Comparison of ENCODE assay signal across 8 cellular contexts in the genomic region with DNA sequence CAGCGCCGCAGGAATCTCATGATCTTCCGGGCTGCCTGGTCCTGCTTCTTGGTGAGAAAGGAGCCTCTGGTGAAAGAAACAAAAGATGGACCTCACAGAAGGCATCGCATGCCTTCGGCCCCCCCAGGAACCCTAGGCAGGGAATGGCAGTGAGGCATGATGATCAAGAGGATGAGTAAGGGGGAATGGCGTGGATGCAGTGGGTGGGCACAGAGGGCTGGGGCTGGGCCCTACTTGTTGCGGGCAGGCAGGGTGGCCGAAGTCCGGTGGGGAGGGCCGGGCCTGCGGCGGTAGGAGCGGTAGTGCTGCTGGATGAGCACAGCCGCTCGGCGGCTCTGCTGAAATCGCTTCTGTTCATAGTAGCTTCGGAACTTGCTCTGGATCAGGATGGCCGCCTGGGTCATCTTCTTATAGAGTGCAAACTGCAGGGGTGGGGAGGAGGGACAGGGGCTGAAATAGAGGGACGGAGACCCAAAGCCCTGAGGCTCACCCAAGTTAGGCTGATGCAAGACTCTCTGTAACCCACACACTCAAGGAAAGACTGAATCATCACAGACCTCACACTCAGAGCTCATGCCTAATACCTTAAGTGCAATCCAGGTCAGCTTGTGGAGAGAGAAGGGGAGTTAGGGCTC. TPM values are rescaled to one million over a fixed set of nuclear protein-coding genes. Genes with fewer than 3 reads are reported as not detected.
DNase-seq lines count a peak whose midpoint lies in the region; ATAC-seq and TF ChIP-seq lines count a peak whose summit lies in the region.

No MANE protein-coding gene starts in this region.

- peak; percentile 40 for DNase-seq in NCI-H82 (lab: John Stamatoyannopoulos, UW)
- DNase-seq in NCI-H82 treated with DMSO at 0.1 percent for 48 hours (lab: John Stamatoyannopoulos, UW; ENCODE audit: unreplicated experiment), result no peak
- DNase-seq in Panc1 (ENCODE audit: low read depth, low spot score), result peak; percentile 86
- DNase-seq in effector memory CD4-positive, alpha-beta T cell, result no peak
- DNase-seq in omental fat pad (ENCODE audit: low spot score), result no peak
- DNase-seq in foreskin melanocyte, result no peak
- no peak for DNase-seq in NCI-H2227 treated with DMSO at 0.1 percent for 48 hours (lab: John Stamatoyannopoulos, UW)
- no peak for DNase-seq in Ammon's horn (ENCODE audit: low spot score)

- no peaks in the 10 kb centered on the region for H3K9me3 ChIP-seq in Panc1 (ENCODE audit: control insufficient read depth, insufficient read depth, low read depth, low read length)
- H3K9me3 ChIP-seq in effector memory CD4-positive, alpha-beta T cell (ENCODE audit: control insufficient read depth, low read length), result no peaks in the 10 kb centered on the region

- H3K27ac ChIP-seq in Panc1 (ENCODE audit: low read length), result peak overlapping the region; percentile 97
- peak overlapping the region; percentile 89 for H3K27ac ChIP-seq in effector memory CD4-positive, alpha-beta T cell (ENCODE audit: insufficient read depth, low read length, poor library complexity, severe bottlenecking)

- POLR2A ChIA-PET in Panc1 (lab: Charles Lee), result no interaction called here

- no peak for TF ChIP-seq CTCF in Panc1 (IDR thresholded peaks at IDR 0.05)
- no peak for TF ChIP-seq CTCF in omental fat pad (IDR thresholded peaks at IDR 0.05)

- CTCF ChIA-PET in Panc1 (lab: Charles Lee), result no interaction called here

- H3K4me1 ChIP-seq in Panc1 (ENCODE audit: control insufficient read depth, insufficient read depth, low read length), result peaks cover 15% of the 10 kb centered on the region
- H3K4me1 ChIP-seq in effector memory CD4-positive, alpha-beta T cell (ENCODE audit: control insufficient read depth, insufficient read depth, low read length, poor library complexity, severe bottlenecking), result peaks cover 28% of the 10 kb centered on the region

- no TSS peak for BruUV-seq in Panc1 (replicated peaks; lab: Mats Ljungman, UMichigan)

- intact Hi-C loops in Panc1 (cut with micrococcal nuclease; ENCODE audit: unreplicated experiment), result no loop called here

- peak overlapping the region; percentile 66 to 79 for H3K4me3 ChIP-seq in Panc1 (ENCODE audit: low read depth in 2 of 2, low read length in 2 of 2)
- peak overlapping the region; percentile 92 for H3K4me3 ChIP-seq in effector memory CD4-positive, alpha-beta T cell (ENCODE audit: insufficient read depth, low read depth, low read length, poor library complexity, severe bottlenecking)

- no peak for ATAC-seq in Panc1
- peak; percentile 8 for ATAC-seq in omental fat pad (ENCODE audit: low FRiP score)

- no peaks in the 10 kb centered on the region for H3K27me3 ChIP-seq in Panc1 (ENCODE audit: control insufficient read depth, insufficient read depth, low read length)
- no peaks in the 10 kb centered on the region for H3K27me3 ChIP-seq in effector memory CD4-positive, alpha-beta T cell (replicated peaks; ENCODE audit: control insufficient read depth, insufficient read depth, low read length, poor library complexity, severe bottlenecking)

- no peaks in the 10 kb centered on the region for H3K36me3 ChIP-seq in Panc1 (ENCODE audit: control insufficient read depth, insufficient read depth, low read length)
- H3K36me3 ChIP-seq in effector memory CD4-positive, alpha-beta T cell (ENCODE audit: control insufficient read depth, insufficient read depth, low read length), result peaks cover 24% of the 10 kb centered on the region

- in situ Hi-C loops in Panc1 (cut with HindIII; ENCODE audit: low pct_unique_long_range_greater_than_20kb, low sequenced_read_pairs), result no loop called here

RNA-seq across cellular contexts. Expression of gene SPAG7, which starts 1.4 kb away (rescaled TPM):
- total RNA-seq in Panc1 (2021; ENCODE audit: unreplicated experiment) (43.4 TPM), omental fat pad (10 to 100 TPM; 45.3 to 71.0 (median 47.5) TPM)
- 58.5 TPM for polyA plus RNA-seq in Panc1 (2012; ENCODE audit: insufficient read length)

RNA-seq across cellular contexts. Expression of gene ENO3, which starts 18.1 kb away (rescaled TPM):
- total RNA-seq in Panc1 (2021; ENCODE audit: unreplicated experiment) (23.4 TPM), omental fat pad (1 to 10 TPM; 2.8 to 5.3 (median 3.3) TPM)
- polyA plus RNA-seq in Panc1 (2012; ENCODE audit: insufficient read length), result 45.8 TPM

RNA-seq across cellular contexts. Expression of gene CAMTA2, which starts 18.4 kb away (rescaled TPM):
- total RNA-seq in Panc1 (2021; ENCODE audit: unreplicated experiment), result 22.7 TPM
- 32.8 TPM for polyA plus RNA-seq in Panc1 (2012; ENCODE audit: insufficient read length)
- total RNA-seq in omental fat pad, result 10 to 100 TPM; 11.4 to 27.7 (median 21.4) TPM

RNA-seq across cellular contexts. Expression of gene PFN1, which starts 20.7 kb away (rescaled TPM):
- total RNA-seq in Panc1 (2021; ENCODE audit: unreplicated experiment) (1,074 TPM), omental fat pad (100 to 1,000 TPM; 444 to 699 (median 616) TPM)
- 3,457 TPM for polyA plus RNA-seq in Panc1 (2012; ENCODE audit: insufficient read length)

RNA-seq across cellular contexts. Expression of gene INCA1, which starts 28.3 kb away (rescaled TPM):
- 1.7 TPM for total RNA-seq in Panc1 (2021; ENCODE audit: unreplicated experiment)
- 4.4 TPM for polyA plus RNA-seq in Panc1 (2012; ENCODE audit: insufficient read length)
- total RNA-seq in omental fat pad, result 1 to 10 TPM in 3 of 4 donors, not detected in 1; 1.0 to 1.4 (median 1.3) TPM

Comparison
In these comparisons a context has a peak if more than half of its experiments do, and no peak if none do; other contexts are left out.
1. DNase-seq: peak in NCI-H82 (single experiment) and Panc1 (single experiment); none in NCI-H82 treated with DMSO at 0.1 percent for 48 hours (single experiment), effector memory CD4-positive, alpha-beta T cell (0 of 3), omental fat pad (single experiment), foreskin melanocyte (single experiment), NCI-H2227 treated with DMSO at 0.1 percent for 48 hours (single experiment) and Ammon's horn (single experiment).